In the genomic region with DNA sequence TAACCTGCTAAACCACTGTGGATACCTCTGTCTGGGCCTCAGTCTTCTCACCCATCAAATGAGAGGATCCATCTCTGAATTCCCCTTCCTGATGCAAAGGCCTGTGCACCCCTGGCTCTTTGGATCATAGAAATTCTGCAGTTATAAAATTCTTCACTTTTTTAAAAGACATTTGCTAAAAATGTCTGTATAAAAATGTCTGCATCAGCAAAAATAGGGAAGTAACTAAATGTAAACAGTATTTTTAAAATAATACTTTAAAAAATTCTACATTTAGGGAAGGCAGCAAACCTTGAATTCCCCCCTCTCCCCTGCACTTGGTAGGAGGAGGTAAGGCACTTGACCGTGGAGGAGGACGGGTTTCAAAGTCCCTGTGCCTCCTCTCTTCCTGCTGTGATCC, we compare ENCODE assay signal across 19 cellular contexts. TPM values are rescaled to one million over a fixed set of nuclear protein-coding genes. Genes with fewer than 3 reads are reported as not detected.
DNase-seq lines count a peak whose midpoint lies in the region; ATAC-seq, FAIRE-seq and TF ChIP-seq lines count a peak whose summit lies in the region.
"Had no signal": no experiment of that assay in that cellular context is flagged by ENCODE, and none has a peak within 500 bp of the region (broad histone marks: within the 10 kb centered on the region; RNA-seq: fewer than 3 reads in every experiment).

No MANE protein-coding gene starts in this region.

- H4K20me1 ChIP-seq in GM23248 (ENCODE audit: insufficient read depth) (no peaks in the 10 kb centered on the region), SK-N-SH (ENCODE audit: insufficient read depth) (no peaks in the 10 kb centered on the region), K562 (replicated peaks; ENCODE audit: control insufficient read depth, insufficient read depth, low read length) (no peaks in the 10 kb centered on the region)
- H4K20me1 ChIP-seq: BLaER1 had no signal

- ATAC-seq in K562 = no peak
- no peak for ATAC-seq in GM18868 (IDR thresholded peaks at IDR 0.05; ENCODE audit: unreplicated experiment)
- no peak for ATAC-seq in HG03139 (IDR thresholded peaks at IDR 0.05; ENCODE audit: unreplicated experiment)
- ATAC-seq: CD8-positive, alpha-beta T cell; HCT116 had no signal

- H3K79me2 ChIP-seq in GM23248 (ENCODE audit: insufficient read depth) (no peaks in the 10 kb centered on the region), SK-N-SH (ENCODE audit: insufficient read depth) (no peaks in the 10 kb centered on the region), K562 (ENCODE audit: control insufficient read depth, insufficient read depth, low read length) (no peaks in the 10 kb centered on the region)

- H3K9me3 ChIP-seq in GM23248 (ENCODE audit: low read depth) (no peaks in the 10 kb centered on the region), SK-N-SH (no peaks in the 10 kb centered on the region), K562 (replicated peaks; ENCODE audit: control insufficient read depth, insufficient read depth, low read depth, low read length) (peaks cover 5% of the 10 kb centered on the region; the same call in 1 of the 2 replicates)

- H3K9me2 ChIP-seq in GM23248 (ENCODE audit: insufficient read depth) = no peaks in the 10 kb centered on the region
- no peaks in the 10 kb centered on the region for H3K9me2 ChIP-seq in SK-N-SH

- BruUV-seq in K562 (replicated peaks; lab: Mats Ljungman, UMichigan) = no TSS peak

- FAIRE-seq in K562 (lab: Jason Lieb, UNC) = no peak
- FAIRE-seq: G401.6, GM12892, GM19239 had no signal

- H3K4me1 ChIP-seq in GM23248 (ENCODE audit: insufficient read depth) (peaks cover 55% of the 10 kb centered on the region), SK-N-SH (ENCODE audit: control insufficient read depth in 1 of 2, insufficient read depth in 2 of 2, low read depth in 1 of 2, low read length in 1 of 2) (peaks cover 22 to 23% of the 10 kb centered on the region in 2 experiments), K562 (replicated peaks in 1 of 2; ENCODE audit: control insufficient read depth in 2 of 2, insufficient read depth in 2 of 2, low read length in 2 of 2) (peaks cover 0 to 3% of the 10 kb centered on the region in 2 experiments; a peak in 1 of 5 replicates)
- H3K4me1 ChIP-seq: Caco-2 had no signal

- no peak for TF ChIP-seq RAD21 in SK-N-SH (IDR thresholded peaks at IDR 0.05; ENCODE audit: low read length)
- TF ChIP-seq RAD21 in K562 (CRISPR knock-in tag; conservative IDR thresholded peaks at IDR 0.05 in 1 of 2, IDR thresholded peaks at IDR 0.05 in 1 of 2) = no peak

- 100% methylated on average over 2 of the region's 2 CpGs for WGBS in GM23248 (ENCODE audit: low coverage in 1 of 2, low lambda C conversion rate in 2 of 2, missing lambda C conversion rate in 2 of 2), 2 experiments
- WGBS in SK-N-SH (ENCODE audit: low lambda C conversion rate) = 100% methylated on average over 2 of the region's 2 CpGs
- WGBS in K562 (ENCODE audit: insufficient coverage, low coverage, missing lambda C conversion rate) = 0% methylated on average over 2 of the region's 2 CpGs

- CTCF ChIA-PET in SK-N-SH (lab: Yijun Ruan, JAX) = interaction anchor here (1.0 to 1.3 kb wide), 2 partner anchors 50 to 647 kb away, joined by 3 read pairs; no protein-coding TSS in a partner anchor
- CTCF ChIA-PET in K562 (lab: Yijun Ruan, JAX; ENCODE audit: low intra/inter-chr PET ratio) = no interaction called here

- TF ChIP-seq EP300 in SK-N-SH (IDR thresholded peaks at IDR 0.05; ENCODE audit: borderline replicate concordance in 1 of 2, low read depth in 1 of 2, low read length in 1 of 2) (no peak), K562 (IDR thresholded peaks at IDR 0.05; ENCODE audit: low read length) (no peak)

- H3K36me3 ChIP-seq in GM23248 (ENCODE audit: low read depth) = no peaks in the 10 kb centered on the region
- H3K36me3 ChIP-seq in SK-N-SH (replicated peaks in 1 of 2; ENCODE audit: control insufficient read depth in 1 of 2, insufficient read depth in 2 of 2, low read length in 1 of 2) = no peaks in the 10 kb centered on the region
- H3K36me3 ChIP-seq in K562 (ENCODE audit: control insufficient read depth, insufficient read depth, low read length) = no peaks in the 10 kb centered on the region

- H3F3A ChIP-seq in GM23248 (ENCODE audit: insufficient read depth) (peaks cover 64% of the 10 kb centered on the region), SK-N-SH (replicated peaks; ENCODE audit: insufficient read depth) (peaks cover 49% of the 10 kb centered on the region)

- TF ChIP-seq CTCF in SK-N-SH (IDR thresholded peaks at IDR 0.05) (no peak), K562 (IDR thresholded peaks at IDR 0.05 in 2 of 3, conservative IDR thresholded peaks at IDR 0.05 in 1 of 3; ENCODE audit: insufficient read depth in 2 of 3, low read depth in 1 of 3, low read length in 3 of 3) (no peak), GM20000 (IDR thresholded peaks at IDR 0.05; ENCODE audit: extremely low read depth, missing control alignments) (no peak)

- TF ChIP-seq POLR2A in K562 (conservative IDR thresholded peaks at IDR 0.05) = no peak

- intact Hi-C loops in K562 (cut with micrococcal nuclease) = no loop called here

- H3K27me3 ChIP-seq in GM23248 (replicated peaks; ENCODE audit: insufficient read depth) (no peaks in the 10 kb centered on the region), SK-N-SH (ENCODE audit: insufficient read depth) (no peaks in the 10 kb centered on the region), K562 (ENCODE audit: control insufficient read depth in 2 of 2, insufficient read depth in 2 of 2, low read length in 2 of 2) (peaks cover 0 to 5% of the 10 kb centered on the region in 2 experiments; a peak in 1 of 5 replicates)
- H3K27me3 ChIP-seq: BLaER1 had no signal

- H3K27ac ChIP-seq in GM23248 = peak overlapping the region; percentile 57; the same call in 1 of the 2 replicates
- peak overlapping the region; percentile 80 to 98 for H3K27ac ChIP-seq in SK-N-SH (ENCODE audit: low read depth in 2 of 2, low read length in 1 of 2)
- H3K27ac ChIP-seq in K562 (ENCODE audit: extremely low read depth, low read depth, low read length) = no peak overlapping the region
- H3K27ac ChIP-seq: BLaER1, C4-2B had no signal

- peak overlapping the region; percentile 67 for H3K4me2 ChIP-seq in GM23248 (ENCODE audit: unreplicated experiment)
- H3K4me2 ChIP-seq in SK-N-SH = peak overlapping the region; percentile 64
- H3K4me2 ChIP-seq in K562 (ENCODE audit: insufficient read depth, low read length) = no peak overlapping the region
- H3K4me2 ChIP-seq: BLaER1 had no signal

- H2AFZ ChIP-seq in GM23248 = no peak overlapping the region
- H2AFZ ChIP-seq in SK-N-SH (ENCODE audit: low read depth) = no peak overlapping the region
- H2AFZ ChIP-seq in K562 (ENCODE audit: low read depth, low read length) = no peak overlapping the region

- H3K9me1 ChIP-seq in K562 (ENCODE audit: control insufficient read depth, insufficient read depth, low read length) = no peaks in the 10 kb centered on the region

- no peak for DNase-seq in GM23248
- DNase-seq in SK-N-SH = no peak
- DNase-seq in K562 (ENCODE audit: extremely low read depth in 1 of 4, low spot score in 3 of 4) = no peak
- no peak for DNase-seq in GM20000 (ENCODE audit: low spot score)
- DNase-seq: Caco-2; CD4-positive, CD25-positive, alpha-beta regulatory T cell; CD8-positive, alpha-beta T cell; DMS153; DND-41; H9 had no signal

- POLR2A ChIA-PET in SK-N-SH (lab: Yijun Ruan, JAX) (no interaction called here), K562 (lab: Yijun Ruan, JAX) (no interaction called here)

- H3K4me3 ChIP-seq in GM23248 (no peak overlapping the region), SK-N-SH (ENCODE audit: low read depth in 2 of 2, low read length in 1 of 2) (no peak overlapping the region), K562 (no peak overlapping the region)
- H3K4me3 ChIP-seq: BLaER1 had no signal

- no peak overlapping the region; the same call in 1 of the 2 replicates for H3K9ac ChIP-seq in GM23248
- peak overlapping the region; percentile 50; the same call in 1 of the 2 replicates for H3K9ac ChIP-seq in SK-N-SH
- no peak overlapping the region for H3K9ac ChIP-seq in K562 (ENCODE audit: insufficient read depth in 1 of 2, low read depth in 2 of 2, low read length in 2 of 2)
- H3K9ac ChIP-seq: BLaER1 had no signal

- in situ Hi-C loops in GM23248 (cut with MboI) (no loop called here), K562 (cut with MboI) (no loop called here)

TF ChIP-seq in SK-N-SH, 30 proteins besides CTCF, POLR2A, EP300 and RAD21:
- TF ChIP-seq RFX5 (IDR thresholded peaks at IDR 0.05; ENCODE audit: low read length) (no peak), MEF2A (IDR thresholded peaks at IDR 0.05; ENCODE audit: borderline replicate concordance, low read depth) (no peak)

TF ChIP-seq in K562, 482 proteins besides CTCF, POLR2A, EP300 and RAD21 (continues in another document):
- TF ChIP-seq MAFF (IDR thresholded peaks at IDR 0.05; ENCODE audit: low read length) (peak; percentile 80), FIP1L1 (IDR thresholded peaks at IDR 0.05; ENCODE audit: low read depth, low read length, poor library complexity, severe bottlenecking) (no peak), MAFK (IDR thresholded peaks at IDR 0.05; ENCODE audit: low read length) (peak; percentile 76; the same call in 1 of the 2 replicates), MAFG (tag; conservative IDR thresholded peaks at IDR 0.05) (peak; percentile 68), ZC3H4 (CRISPR knock-in tag; IDR thresholded peaks at IDR 0.05; ENCODE audit: borderline replicate concordance) (no peak)

RNA-seq across cellular contexts. Expression of gene TRIM59, which starts 25.6 kb away (rescaled TPM):
- 14.8 and 26.1 TPM in 2 replicates for total RNA-seq in GM23248 (2014; rRNA removed; shearing (Covaris generic))
- polyA plus RNA-seq in GM23248 (2016; fragmentation: Nextera tagmentation; extraction: Ambion mirVana) = 23.9 and 25.0 TPM in 2 replicates
- polyA plus RNA-seq in SK-N-SH (2012; rRNA removed) = 4.1 and 5.3 TPM in 2 replicates
- 5.1 and 6.1 TPM in 2 replicates for polyA plus RNA-seq in SK-N-SH (2012; cell fraction: cytosol; rRNA removed)
- 4.1 and 6.0 TPM in 2 replicates for polyA plus RNA-seq in SK-N-SH (2012; cell fraction: nucleus; rRNA removed)
- total RNA-seq in K562 (2011; cell fraction: chromatin; rRNA removed; ENCODE audit: low replicate concordance) = 21.5 and 60.7 TPM in 2 replicates
- total RNA-seq in K562 (2011; cell fraction: nucleolus; rRNA removed) = 11.2 and 16.4 TPM in 2 replicates
- 32.6 and 56.4 TPM in 2 replicates for total RNA-seq in K562 (2011; cell fraction: nucleoplasm; rRNA removed)
- 20.7 and 22.7 TPM in 2 replicates for total RNA-seq in K562 (2014; rRNA removed)
- 41.8 and 52.0 TPM in 2 replicates for total RNA-seq in K562 (2014; rRNA removed; fragmentation: Illumina TruSeq; extraction: Trizol)
- total RNA-seq in K562 (2015; rRNA removed; fragmentation: Illumina TruSeq; extraction: Trizol) = 34.8 and 35.6 TPM in 2 replicates
- total RNA-seq in K562 (2021) = 29.9 and 33.0 TPM in 2 replicates
- polyA plus RNA-seq in K562 (2011; rRNA removed) = 44.3 and 47.7 TPM in 2 replicates
- 7.5 and 16.2 TPM in 2 replicates for polyA plus RNA-seq in K562 (2011; cell fraction: cytosol; rRNA removed)
- 17.6 and 24.2 TPM in 2 replicates for polyA plus RNA-seq in K562 (2011; cell fraction: nucleus; rRNA removed)
- polyA plus RNA-seq in K562 (2012) = 18.5 and 20.9 TPM in 2 replicates
- polyA plus RNA-seq in K562 (2014; fragmentation: Illumina TruSeq; extraction: Trizol) = 29.8 and 35.5 TPM in 2 replicates
- polyA plus RNA-seq in K562 (2014; fragmentation: Nextera tagmentation; extraction: Ambion mirVana) = 100 to 1,000 TPM in 1 of 2 experiments, 10 to 100 TPM in 1; 34.1 to 101 TPM
- 16.4 and 16.8 TPM in 2 replicates for polyA plus RNA-seq in K562 (2014; rRNA removed)
- polyA minus RNA-seq in K562 (2011; rRNA and poly(A)+ RNA removed) = 41.9 and 51.8 TPM in 2 replicates
- polyA minus RNA-seq in K562 (2011; cell fraction: cytosol; rRNA and poly(A)+ RNA removed) = 16.0 and 29.1 TPM in 2 replicates
- 15.1 and 25.3 TPM in 2 replicates for polyA minus RNA-seq in K562 (2011; cell fraction: nucleus; rRNA and poly(A)+ RNA removed)
- total RNA-seq: H4 had no signal
